Comparison of ENCODE assay signal across 1 cellular context in the genomic region with DNA sequence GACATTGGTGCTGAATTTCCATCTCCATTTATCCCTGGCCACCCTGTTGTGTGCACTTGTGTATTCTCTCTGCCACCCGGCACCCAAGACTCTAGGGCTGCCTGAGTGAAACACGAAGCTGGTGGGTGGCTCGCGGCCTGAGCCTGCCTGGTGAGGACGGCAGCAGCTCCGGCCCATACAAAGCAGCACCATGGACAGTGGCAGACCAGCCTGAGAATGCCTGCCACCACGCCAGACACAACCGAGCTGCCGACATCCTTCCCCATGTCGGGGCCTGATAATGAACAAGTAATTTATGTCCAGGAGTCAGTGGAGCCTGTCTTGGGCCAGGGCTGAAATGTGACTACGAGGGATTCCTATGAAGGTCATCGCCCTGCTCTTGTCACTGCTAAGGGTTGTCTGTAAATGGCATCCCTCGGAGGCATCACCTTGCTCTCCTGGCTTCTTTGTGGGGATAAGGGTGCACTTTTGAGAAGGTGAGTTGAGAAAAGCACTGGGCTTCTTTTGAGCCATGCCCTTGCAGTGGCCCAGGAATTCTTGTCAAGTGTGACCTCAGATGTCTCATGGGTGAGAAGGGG.
A peak's percentile ranks its signal among the peaks of the same experiment; 100 is the strongest.
TF ChIP-seq lines count a peak whose summit lies in the region.

No MANE protein-coding gene starts in this region.

TF ChIP-seq in HepG2, 621 proteins besides CTCF, POLR2A, EP300 and RAD21 (continued from another document and continues in another):
- TF ChIP-seq, protein P1, sequence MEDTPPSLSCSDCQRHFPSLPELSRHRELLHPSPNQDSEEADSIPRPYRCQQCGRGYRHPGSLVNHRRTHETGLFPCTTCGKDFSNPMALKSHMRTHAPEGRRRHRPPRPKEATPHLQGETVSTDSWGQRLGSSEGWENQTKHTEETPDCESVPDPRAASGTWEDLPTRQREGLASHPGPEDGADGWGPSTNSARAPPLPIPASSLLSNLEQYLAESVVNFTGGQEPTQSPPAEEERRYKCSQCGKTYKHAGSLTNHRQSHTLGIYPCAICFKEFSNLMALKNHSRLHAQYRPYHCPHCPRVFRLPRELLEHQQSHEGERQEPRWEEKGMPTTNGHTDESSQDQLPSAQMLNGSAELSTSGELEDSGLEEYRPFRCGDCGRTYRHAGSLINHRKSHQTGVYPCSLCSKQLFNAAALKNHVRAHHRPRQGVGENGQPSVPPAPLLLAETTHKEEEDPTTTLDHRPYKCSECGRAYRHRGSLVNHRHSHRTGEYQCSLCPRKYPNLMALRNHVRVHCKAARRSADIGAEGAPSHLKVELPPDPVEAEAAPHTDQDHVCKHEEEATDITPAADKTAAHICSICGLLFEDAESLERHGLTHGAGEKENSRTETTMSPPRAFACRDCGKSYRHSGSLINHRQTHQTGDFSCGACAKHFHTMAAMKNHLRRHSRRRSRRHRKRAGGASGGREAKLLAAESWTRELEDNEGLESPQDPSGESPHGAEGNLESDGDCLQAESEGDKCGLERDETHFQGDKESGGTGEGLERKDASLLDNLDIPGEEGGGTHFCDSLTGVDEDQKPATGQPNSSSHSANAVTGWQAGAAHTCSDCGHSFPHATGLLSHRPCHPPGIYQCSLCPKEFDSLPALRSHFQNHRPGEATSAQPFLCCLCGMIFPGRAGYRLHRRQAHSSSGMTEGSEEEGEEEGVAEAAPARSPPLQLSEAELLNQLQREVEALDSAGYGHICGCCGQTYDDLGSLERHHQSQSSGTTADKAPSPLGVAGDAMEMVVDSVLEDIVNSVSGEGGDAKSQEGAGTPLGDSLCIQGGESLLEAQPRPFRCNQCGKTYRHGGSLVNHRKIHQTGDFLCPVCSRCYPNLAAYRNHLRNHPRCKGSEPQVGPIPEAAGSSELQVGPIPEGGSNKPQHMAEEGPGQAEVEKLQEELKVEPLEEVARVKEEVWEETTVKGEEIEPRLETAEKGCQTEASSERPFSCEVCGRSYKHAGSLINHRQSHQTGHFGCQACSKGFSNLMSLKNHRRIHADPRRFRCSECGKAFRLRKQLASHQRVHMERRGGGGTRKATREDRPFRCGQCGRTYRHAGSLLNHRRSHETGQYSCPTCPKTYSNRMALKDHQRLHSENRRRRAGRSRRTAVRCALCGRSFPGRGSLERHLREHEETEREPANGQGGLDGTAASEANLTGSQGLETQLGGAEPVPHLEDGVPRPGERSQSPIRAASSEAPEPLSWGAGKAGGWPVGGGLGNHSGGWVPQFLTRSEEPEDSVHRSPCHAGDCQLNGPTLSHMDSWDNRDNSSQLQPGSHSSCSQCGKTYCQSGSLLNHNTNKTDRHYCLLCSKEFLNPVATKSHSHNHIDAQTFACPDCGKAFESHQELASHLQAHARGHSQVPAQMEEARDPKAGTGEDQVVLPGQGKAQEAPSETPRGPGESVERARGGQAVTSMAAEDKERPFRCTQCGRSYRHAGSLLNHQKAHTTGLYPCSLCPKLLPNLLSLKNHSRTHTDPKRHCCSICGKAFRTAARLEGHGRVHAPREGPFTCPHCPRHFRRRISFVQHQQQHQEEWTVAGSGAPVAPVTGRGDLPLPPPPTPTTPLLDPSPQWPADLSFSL (CRISPR knock-in tag; IDR thresholded peaks at IDR 0.05) = no peak
- no peak for TF ChIP-seq MXI1 (IDR thresholded peaks at IDR 0.05; ENCODE audit: borderline replicate concordance, low read depth, low read length)
- TF ChIP-seq, protein P2, sequence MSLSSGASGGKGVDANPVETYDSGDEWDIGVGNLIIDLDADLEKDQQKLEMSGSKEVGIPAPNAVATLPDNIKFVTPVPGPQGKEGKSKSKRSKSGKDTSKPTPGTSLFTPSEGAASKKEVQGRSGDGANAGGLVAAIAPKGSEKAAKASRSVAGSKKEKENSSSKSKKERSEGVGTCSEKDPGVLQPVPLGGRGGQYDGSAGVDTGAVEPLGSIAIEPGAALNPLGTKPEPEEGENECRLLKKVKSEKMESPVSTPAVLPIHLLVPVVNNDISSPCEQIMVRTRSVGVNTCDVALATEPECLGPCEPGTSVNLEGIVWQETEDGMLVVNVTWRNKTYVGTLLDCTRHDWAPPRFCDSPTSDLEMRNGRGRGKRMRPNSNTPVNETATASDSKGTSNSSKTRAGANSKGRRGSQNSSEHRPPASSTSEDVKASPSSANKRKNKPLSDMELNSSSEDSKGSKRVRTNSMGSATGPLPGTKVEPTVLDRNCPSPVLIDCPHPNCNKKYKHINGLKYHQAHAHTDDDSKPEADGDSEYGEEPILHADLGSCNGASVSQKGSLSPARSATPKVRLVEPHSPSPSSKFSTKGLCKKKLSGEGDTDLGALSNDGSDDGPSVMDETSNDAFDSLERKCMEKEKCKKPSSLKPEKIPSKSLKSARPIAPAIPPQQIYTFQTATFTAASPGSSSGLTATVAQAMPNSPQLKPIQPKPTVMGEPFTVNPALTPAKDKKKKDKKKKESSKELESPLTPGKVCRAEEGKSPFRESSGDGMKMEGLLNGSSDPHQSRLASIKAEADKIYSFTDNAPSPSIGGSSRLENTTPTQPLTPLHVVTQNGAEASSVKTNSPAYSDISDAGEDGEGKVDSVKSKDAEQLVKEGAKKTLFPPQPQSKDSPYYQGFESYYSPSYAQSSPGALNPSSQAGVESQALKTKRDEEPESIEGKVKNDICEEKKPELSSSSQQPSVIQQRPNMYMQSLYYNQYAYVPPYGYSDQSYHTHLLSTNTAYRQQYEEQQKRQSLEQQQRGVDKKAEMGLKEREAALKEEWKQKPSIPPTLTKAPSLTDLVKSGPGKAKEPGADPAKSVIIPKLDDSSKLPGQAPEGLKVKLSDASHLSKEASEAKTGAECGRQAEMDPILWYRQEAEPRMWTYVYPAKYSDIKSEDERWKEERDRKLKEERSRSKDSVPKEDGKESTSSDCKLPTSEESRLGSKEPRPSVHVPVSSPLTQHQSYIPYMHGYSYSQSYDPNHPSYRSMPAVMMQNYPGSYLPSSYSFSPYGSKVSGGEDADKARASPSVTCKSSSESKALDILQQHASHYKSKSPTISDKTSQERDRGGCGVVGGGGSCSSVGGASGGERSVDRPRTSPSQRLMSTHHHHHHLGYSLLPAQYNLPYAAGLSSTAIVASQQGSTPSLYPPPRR (CRISPR knock-in tag; IDR thresholded peaks at IDR 0.05; ENCODE audit: borderline replicate concordance) = no peak
- TF ChIP-seq, protein P3, sequence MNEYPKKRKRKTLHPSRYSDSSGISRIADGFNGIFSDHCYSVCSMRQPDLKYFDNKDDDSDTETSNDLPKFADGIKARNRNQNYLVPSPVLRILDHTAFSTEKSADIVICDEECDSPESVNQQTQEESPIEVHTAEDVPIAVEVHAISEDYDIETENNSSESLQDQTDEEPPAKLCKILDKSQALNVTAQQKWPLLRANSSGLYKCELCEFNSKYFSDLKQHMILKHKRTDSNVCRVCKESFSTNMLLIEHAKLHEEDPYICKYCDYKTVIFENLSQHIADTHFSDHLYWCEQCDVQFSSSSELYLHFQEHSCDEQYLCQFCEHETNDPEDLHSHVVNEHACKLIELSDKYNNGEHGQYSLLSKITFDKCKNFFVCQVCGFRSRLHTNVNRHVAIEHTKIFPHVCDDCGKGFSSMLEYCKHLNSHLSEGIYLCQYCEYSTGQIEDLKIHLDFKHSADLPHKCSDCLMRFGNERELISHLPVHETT (CRISPR knock-in tag; conservative IDR thresholded peaks at IDR 0.05) = no peak
- TF ChIP-seq ZNF253 (CRISPR knock-in tag; IDR thresholded peaks at IDR 0.05; ENCODE audit: borderline replicate concordance) = no peak
- 0 out of 2 replicates have a peak, but pooled peaks have one; percentile 60 for TF ChIP-seq FLYWCH1 (CRISPR knock-in tag; IDR thresholded peaks at IDR 0.05)
- TF ChIP-seq, protein P4, sequence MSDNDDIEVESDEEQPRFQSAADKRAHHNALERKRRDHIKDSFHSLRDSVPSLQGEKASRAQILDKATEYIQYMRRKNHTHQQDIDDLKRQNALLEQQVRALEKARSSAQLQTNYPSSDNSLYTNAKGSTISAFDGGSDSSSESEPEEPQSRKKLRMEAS (IDR thresholded peaks at IDR 0.05) = no peak
- TF ChIP-seq ZNF431 (CRISPR knock-in tag; IDR thresholded peaks at IDR 0.05; ENCODE audit: borderline replicate concordance, low read depth) = no peak
- no peak for TF ChIP-seq KAT2B (IDR thresholded peaks at IDR 0.05; ENCODE audit: borderline replicate concordance, low read depth, low read length)
- TF ChIP-seq NFATC3 (CRISPR knock-in tag; IDR thresholded peaks at IDR 0.05) = no peak
- TF ChIP-seq TBP (CRISPR knock-in tag; IDR thresholded peaks at IDR 0.05) = no peak
- no peak for TF ChIP-seq ZNF3 (CRISPR knock-in tag; IDR thresholded peaks at IDR 0.05)
- TF ChIP-seq EEA1 (CRISPR knock-in tag; IDR thresholded peaks at IDR 0.05; ENCODE audit: borderline replicate concordance) = no peak
- TF ChIP-seq, protein P5, sequence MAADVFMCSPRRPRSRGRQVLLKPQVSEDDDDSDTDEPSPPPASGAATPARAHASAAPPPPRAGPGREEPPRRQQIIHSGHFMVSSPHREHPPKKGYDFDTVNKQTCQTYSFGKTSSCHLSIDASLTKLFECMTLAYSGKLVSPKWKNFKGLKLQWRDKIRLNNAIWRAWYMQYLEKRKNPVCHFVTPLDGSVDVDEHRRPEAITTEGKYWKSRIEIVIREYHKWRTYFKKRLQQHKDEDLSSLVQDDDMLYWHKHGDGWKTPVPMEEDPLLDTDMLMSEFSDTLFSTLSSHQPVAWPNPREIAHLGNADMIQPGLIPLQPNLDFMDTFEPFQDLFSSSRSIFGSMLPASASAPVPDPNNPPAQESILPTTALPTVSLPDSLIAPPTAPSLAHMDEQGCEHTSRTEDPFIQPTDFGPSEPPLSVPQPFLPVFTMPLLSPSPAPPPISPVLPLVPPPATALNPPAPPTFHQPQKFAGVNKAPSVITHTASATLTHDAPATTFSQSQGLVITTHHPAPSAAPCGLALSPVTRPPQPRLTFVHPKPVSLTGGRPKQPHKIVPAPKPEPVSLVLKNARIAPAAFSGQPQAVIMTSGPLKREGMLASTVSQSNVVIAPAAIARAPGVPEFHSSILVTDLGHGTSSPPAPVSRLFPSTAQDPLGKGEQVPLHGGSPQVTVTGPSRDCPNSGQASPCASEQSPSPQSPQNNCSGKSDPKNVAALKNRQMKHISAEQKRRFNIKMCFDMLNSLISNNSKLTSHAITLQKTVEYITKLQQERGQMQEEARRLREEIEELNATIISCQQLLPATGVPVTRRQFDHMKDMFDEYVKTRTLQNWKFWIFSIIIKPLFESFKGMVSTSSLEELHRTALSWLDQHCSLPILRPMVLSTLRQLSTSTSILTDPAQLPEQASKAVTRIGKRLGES (CRISPR knock-in tag; IDR thresholded peaks at IDR 0.05; ENCODE audit: borderline replicate concordance) = no peak
- TF ChIP-seq GTF3A (CRISPR knock-in tag; conservative IDR thresholded peaks at IDR 0.05) = no peak
- 0 out of 2 replicates have a peak, but pooled peaks have one; percentile 36 for TF ChIP-seq REL (CRISPR knock-in tag; conservative IDR thresholded peaks at IDR 0.05)
- TF ChIP-seq, protein P6, sequence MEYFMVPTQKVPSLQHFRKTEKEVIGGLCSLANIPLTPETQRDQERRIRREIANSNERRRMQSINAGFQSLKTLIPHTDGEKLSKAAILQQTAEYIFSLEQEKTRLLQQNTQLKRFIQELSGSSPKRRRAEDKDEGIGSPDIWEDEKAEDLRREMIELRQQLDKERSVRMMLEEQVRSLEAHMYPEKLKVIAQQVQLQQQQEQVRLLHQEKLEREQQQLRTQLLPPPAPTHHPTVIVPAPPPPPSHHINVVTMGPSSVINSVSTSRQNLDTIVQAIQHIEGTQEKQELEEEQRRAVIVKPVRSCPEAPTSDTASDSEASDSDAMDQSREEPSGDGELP (IDR thresholded peaks at IDR 0.05; ENCODE audit: borderline replicate concordance, low read depth) = no peak
- TF ChIP-seq ATF7 (IDR thresholded peaks at IDR 0.05) = no peak
- no peak for TF ChIP-seq ATF7 (CRISPR knock-in tag; IDR thresholded peaks at IDR 0.05)
- no peak for TF ChIP-seq ZNF782 (CRISPR knock-in tag; IDR thresholded peaks at IDR 0.05; ENCODE audit: borderline replicate concordance)
- TF ChIP-seq PAWR (CRISPR knock-in tag; IDR thresholded peaks at IDR 0.05; ENCODE audit: borderline replicate concordance) = no peak
- TF ChIP-seq KLF13 (CRISPR knock-in tag; IDR thresholded peaks at IDR 0.05) = no peak
- TF ChIP-seq ZNF510 (CRISPR knock-in tag; IDR thresholded peaks at IDR 0.05; ENCODE audit: low read depth) = no peak
- TF ChIP-seq, protein P7, sequence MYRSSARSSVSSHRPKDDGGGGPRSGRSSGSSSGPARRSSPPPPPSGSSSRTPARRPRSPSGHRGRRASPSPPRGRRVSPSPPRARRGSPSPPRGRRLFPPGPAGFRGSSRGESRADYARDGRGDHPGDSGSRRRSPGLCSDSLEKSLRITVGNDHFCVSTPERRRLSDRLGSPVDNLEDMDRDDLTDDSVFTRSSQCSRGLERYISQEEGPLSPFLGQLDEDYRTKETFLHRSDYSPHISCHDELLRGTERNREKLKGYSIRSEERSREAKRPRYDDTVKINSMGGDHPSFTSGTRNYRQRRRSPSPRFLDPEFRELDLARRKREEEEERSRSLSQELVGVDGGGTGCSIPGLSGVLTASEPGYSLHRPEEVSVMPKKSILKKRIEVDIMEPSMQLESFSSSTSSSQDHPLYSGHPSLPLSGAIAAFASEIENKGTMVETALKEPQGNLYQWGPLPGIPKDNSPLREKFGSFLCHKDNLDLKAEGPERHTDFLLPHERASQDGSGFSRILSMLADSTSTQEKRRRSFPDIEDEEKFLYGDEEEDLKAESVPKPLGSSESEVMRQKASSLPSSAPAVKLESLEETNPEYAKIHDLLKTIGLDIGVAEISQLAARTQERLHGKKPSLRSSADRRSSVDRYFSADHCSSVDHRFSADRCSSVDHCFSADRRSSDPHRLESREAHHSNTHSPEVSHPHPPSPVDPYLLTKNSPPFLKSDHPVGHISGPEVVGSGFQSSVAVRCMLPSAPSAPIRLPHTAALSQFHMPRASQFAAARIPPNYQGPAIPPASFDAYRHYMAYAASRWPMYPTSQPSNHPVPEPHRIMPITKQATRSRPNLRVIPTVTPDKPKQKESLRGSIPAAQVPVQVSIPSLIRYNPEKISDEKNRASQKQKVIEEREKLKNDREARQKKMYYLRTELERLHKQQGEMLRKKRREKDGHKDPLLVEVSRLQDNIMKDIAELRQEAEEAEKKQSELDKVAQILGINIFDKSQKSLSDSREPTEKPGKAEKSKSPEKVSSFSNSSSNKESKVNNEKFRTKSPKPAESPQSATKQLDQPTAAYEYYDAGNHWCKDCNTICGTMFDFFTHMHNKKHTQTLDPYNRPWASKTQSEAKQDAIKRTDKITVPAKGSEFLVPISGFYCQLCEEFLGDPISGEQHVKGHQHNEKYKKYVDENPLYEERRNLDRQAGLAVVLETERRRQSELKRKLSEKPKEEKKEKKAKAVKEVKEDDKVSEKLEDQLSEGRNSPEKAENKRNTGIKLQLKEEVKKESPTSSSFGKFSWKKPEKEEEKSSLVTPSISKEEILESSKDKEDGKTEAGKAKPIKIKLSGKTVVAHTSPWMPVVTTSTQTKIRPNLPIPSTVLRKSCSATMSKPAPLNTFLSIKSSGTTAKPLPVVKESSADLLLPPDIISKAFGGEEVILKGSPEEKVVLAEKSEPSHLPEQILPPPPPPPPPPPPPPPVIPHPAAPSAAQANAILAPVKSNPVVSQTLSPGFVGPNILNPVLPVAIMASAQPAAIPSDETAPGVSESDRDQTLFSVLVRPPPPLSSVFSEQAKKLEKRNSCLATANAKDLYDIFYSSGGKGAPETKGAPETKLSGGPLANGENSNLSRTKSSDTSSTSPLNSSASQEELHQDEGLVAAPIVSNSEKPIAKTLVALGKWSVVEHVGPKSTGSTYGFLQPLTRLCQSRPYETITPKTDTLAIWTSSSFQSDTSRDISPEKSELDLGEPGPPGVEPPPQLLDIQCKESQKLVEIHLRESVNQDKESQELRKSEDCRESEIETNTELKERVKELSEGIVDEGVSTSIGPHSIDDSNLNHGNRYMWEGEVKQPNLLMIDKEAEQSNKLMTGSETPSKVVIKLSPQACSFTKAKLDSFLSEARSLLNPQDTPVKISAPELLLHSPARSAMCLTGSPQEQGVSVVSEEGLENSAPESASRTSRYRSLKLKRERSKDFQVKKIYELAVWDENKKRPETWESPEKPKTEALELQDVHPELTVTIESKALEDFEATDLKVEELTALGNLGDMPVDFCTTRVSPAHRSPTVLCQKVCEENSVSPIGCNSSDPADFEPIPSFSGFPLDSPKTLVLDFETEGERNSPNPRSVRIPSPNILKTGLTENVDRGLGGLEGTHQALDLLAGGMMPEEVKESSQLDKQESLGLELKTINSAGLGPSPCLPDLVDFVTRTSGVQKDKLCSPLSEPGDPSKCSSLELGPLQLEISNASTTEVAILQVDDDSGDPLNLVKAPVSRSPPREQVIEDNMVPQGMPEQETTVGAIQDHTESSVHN (CRISPR knock-in tag; IDR thresholded peaks at IDR 0.05) = no peak
- TF ChIP-seq ZSCAN25 (CRISPR knock-in tag; IDR thresholded peaks at IDR 0.05) = peak; percentile 26; the same call in 1 of the 2 replicates
- TF ChIP-seq PHF21A (CRISPR knock-in tag; IDR thresholded peaks at IDR 0.05) = no peak
